ENCODE assay signal across 1 cellular context in the genomic region with DNA sequence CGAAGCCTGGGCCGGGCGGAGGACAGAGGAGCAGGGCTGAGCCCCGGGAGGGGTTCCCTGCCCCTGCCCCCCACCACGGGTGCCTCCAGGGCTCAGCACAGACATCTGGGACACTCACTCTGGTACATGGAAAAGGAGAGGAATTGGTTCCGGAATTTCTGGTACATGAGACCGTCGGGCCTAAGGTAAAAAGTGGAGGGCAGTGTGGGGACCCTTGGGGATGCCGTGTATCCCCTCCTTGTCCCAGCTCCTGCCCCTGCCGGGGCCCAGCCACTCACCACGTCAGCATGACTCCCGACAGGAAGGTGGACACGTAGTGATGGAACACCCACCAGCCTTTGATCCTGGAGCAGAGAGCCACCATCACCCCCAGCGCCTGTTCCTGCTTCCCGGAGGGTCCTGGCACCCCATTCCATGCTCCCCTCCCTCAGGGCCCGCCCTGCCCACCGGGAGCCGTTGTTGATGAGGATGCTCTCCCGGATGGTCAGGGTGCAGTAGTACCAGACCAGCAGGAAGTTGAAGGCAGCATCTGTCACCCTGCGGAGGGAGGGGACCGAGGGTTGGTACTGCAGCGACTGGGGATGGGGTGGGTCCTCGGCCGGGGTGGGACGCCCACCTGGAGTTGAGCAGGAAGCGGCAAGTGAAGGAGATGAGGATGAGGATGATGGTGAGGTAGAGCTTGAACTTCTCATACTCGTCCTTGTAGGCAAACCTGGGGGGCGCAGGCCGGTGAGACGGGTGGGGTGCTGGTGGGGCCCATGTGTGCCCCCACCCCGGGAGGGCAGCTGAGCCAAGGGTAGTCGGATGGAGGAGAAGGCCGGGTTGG.
A peak's percentile ranks its signal among the peaks of the same experiment; 100 is the strongest.
TF ChIP-seq lines count a peak whose summit lies in the region.

No MANE protein-coding gene starts in this region.

TF ChIP-seq in HepG2, 621 proteins besides CTCF, POLR2A, EP300 and RAD21:
- no peak for TF ChIP-seq ZNF546 (CRISPR knock-in tag; conservative IDR thresholded peaks at IDR 0.05)
- TF ChIP-seq THAP11 (CRISPR knock-in tag; IDR thresholded peaks at IDR 0.05): no peak
- TF ChIP-seq ONECUT2 (CRISPR knock-in tag; IDR thresholded peaks at IDR 0.05): no peak
- TF ChIP-seq FOXA1 (IDR thresholded peaks at IDR 0.05): no peak
- TF ChIP-seq FOXA1 (CRISPR knock-in tag; IDR thresholded peaks at IDR 0.05): no peak
- peak; percentile 10 for TF ChIP-seq HNRNPLL (IDR thresholded peaks at IDR 0.05; ENCODE audit: low read depth, low read length, poor library complexity, severe bottlenecking)
- TF ChIP-seq AGO2 (optimal IDR thresholded peaks at IDR 0.05; ENCODE audit: low read depth, low read length): peak; percentile 32
- no peak for TF ChIP-seq FOXO1 (CRISPR knock-in tag; IDR thresholded peaks at IDR 0.05)
- TF ChIP-seq HNRNPK (IDR thresholded peaks at IDR 0.05; ENCODE audit: low read depth, low read length, poor library complexity, severe bottlenecking): no peak
- peak; percentile 47 for TF ChIP-seq RBM22 (optimal IDR thresholded peaks at IDR 0.05; ENCODE audit: low read length)
- TF ChIP-seq, protein P1, sequence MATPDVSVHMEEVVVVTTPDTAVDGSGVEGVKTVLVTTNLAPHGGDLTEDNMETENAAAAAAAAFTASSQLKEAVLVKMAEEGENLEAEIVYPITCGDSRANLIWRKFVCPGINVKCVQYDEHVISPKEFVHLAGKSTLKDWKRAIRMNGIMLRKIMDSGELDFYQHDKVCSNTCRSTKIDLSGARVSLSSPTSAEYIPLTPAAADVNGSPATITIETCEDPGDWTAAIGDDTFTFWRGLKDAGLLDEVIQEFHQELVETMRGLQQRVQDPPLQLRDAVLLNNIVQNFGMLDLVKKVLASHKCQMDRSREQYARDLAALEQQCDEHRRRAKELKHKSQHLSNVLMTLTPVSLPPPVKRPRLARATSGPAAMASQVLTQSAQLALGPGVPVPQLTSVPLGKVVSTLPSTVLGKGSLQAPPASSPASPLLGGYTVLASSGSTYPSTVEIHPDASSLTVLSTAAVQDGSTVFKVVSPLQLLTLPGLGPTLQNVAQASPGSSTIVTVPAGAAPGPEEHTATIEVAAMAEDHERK (CRISPR knock-in tag; IDR thresholded peaks at IDR 0.05; ENCODE audit: low read depth): no peak
- TF ChIP-seq KDM2A (CRISPR knock-in tag; IDR thresholded peaks at IDR 0.05; ENCODE audit: borderline replicate concordance, low read depth): peak; percentile 24; the same call in 1 of the 2 replicates
- no peak for TF ChIP-seq ZNF550 (CRISPR knock-in tag; IDR thresholded peaks at IDR 0.05; ENCODE audit: borderline replicate concordance)
- TF ChIP-seq CEBPG (CRISPR knock-in tag; IDR thresholded peaks at IDR 0.05): no peak
- no peak for TF ChIP-seq ZNF616 (CRISPR knock-in tag; IDR thresholded peaks at IDR 0.05; ENCODE audit: low read depth)
- peak; percentile 54 for TF ChIP-seq POLR2G (IDR thresholded peaks at IDR 0.05; ENCODE audit: low read depth, low read length)
- TF ChIP-seq, protein P2, sequence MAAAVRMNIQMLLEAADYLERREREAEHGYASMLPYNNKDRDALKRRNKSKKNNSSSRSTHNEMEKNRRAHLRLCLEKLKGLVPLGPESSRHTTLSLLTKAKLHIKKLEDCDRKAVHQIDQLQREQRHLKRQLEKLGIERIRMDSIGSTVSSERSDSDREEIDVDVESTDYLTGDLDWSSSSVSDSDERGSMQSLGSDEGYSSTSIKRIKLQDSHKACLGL (CRISPR knock-in tag; IDR thresholded peaks at IDR 0.05): no peak
- no peak for TF ChIP-seq ZIK1 (CRISPR knock-in tag; IDR thresholded peaks at IDR 0.05; ENCODE audit: borderline replicate concordance, low read depth)
- 0 out of 2 replicates have a peak, but pooled peaks have one; percentile 0 for TF ChIP-seq SSRP1 (CRISPR knock-in tag; IDR thresholded peaks at IDR 0.05)
- TF ChIP-seq ZFY (CRISPR knock-in tag; IDR thresholded peaks at IDR 0.05): no peak
- TF ChIP-seq HNRNPH1 (optimal IDR thresholded peaks at IDR 0.05; ENCODE audit: low read depth, low read length): no peak
